7 cellular contexts compared by ENCODE assay signal in the genomic region with DNA sequence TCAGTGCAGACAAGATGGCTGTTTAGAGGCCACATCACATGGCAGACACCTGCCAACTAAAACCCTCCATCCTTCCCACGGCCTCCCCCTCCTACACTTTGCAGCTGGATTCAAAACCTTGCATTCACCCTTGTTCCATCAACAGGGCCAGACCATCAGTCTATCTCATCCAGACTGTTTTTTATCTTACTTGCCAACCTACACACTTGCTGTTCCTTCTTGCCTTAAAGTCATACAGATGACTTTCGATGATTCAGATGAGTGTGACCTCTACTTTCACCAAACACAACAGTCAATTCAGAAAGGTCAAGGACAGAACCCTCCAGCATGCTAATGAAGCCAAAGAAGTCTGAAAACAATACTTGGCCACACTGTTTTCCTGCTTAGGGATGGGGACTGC. TPM values are rescaled to one million over a fixed set of nuclear protein-coding genes. Genes with fewer than 3 reads are reported as not detected.
DNase-seq lines count a peak whose midpoint lies in the region; ATAC-seq, FAIRE-seq and TF ChIP-seq lines count a peak whose summit lies in the region.
"Not testable (repeated sequence)": the region's sequence is repeated elsewhere in the genome, so short reads cannot be mapped to it uniquely, and the experiment has no call there.
"Had no signal": no experiment of that assay in that cellular context is flagged by ENCODE, and none has a peak within 500 bp of the region (broad histone marks: within the 10 kb centered on the region; RNA-seq: fewer than 3 reads in every experiment).

No MANE protein-coding gene starts in this region.

- not testable (repeated sequence) for ATAC-seq in activated T-cell treated with anti-CD3 and anti-CD28 coated beads, Interleukin-2, amount 50 U/mL, for 72 hours (replicated peaks in 1 of 2); GM12878; stimulated activated memory B cell treated with anti-CD40 and anti-IgM and Interleukin-4, amounts not matched to agents 10 μg/mL and 1 μg/mL and 100 μg/mL, for 72 hours

- SMC1A ChIA-PET in GM12878 (lab: Charles Lee; ENCODE audit: uncharacterized antibody, unreplicated experiment): interaction anchor here (0.6 to 1.5 kb wide), 2 partner anchors 34 to 408 kb away, joined by 3 read pairs; no protein-coding TSS in a partner anchor

- FAIRE-seq in GM12878 (lab: Jason Lieb, UNC): not testable (repeated sequence)

- peaks cover 16% of the 10 kb centered on the region for H3K4me1 Mint-ChIP-seq in activated CD4-positive, alpha-beta T cell treated with anti-CD3 and anti-CD28 coated beads, Interleukin-2, amount 10 ng/mL, durations not matched to agents 24 days and 14 days
- peaks cover 17% of the 10 kb centered on the region for H3K4me1 Mint-ChIP-seq in activated T-cell treated with anti-CD3 and anti-CD28 coated beads, Interleukin-2, amount 50 U/mL, for 72 hours (ENCODE audit: low read depth)
- H3K4me1 Mint-ChIP-seq in stimulated activated memory B cell treated with anti-CD40 and anti-IgM and Interleukin-4, amounts not matched to agents 10 μg/mL and 1 μg/mL and 100 μg/mL, for 72 hours: peaks cover 14% of the 10 kb centered on the region

- not testable (repeated sequence) for TF ChIP-seq POLR2A in GM12878 (IDR thresholded peaks at IDR 0.05; ENCODE audit: low read depth, low read length)

- DNase-seq in RPMI7951 (ENCODE audit: low read depth): peak; percentile 41
- DNase-seq in activated CD4-positive, alpha-beta T cell treated with anti-CD3 and anti-CD28 coated beads, Interleukin-2, amount 10 ng/mL, durations not matched to agents 24 days and 14 days; GM12878 (ENCODE audit: low read depth, low spot score): not testable (repeated sequence)
- DNase-seq in activated T-cell treated with anti-CD3 and anti-CD28 coated beads, Interleukin-2, amount 50 U/mL, for 72 hours: peak; percentile 4 to 7
- DNase-seq in stimulated activated CD4-positive, alpha-beta T cell treated with anti-CD3 and anti-CD28 coated beads, Interleukin-15, amount 100 ng/mL, for 24 hours: peak; percentile 16

- not testable (repeated sequence) for H3K4me3 ChIP-seq in GM12878

- not testable (repeated sequence) for H3K9me3 ChIP-seq in GM12878 (replicated peaks; ENCODE audit: control insufficient read depth, insufficient read depth, low read length)

- H3K27ac ChIP-seq in GM12878 (ENCODE audit: control insufficient read depth, insufficient read depth): not testable (repeated sequence)

- WGBS in GM12878 (ENCODE audit: insufficient coverage, insufficient replicate concordance, low lambda C conversion rate, missing lambda C conversion rate): 70% methylated on average over 2 of the region's 2 CpGs

- H2AFZ ChIP-seq in GM12878 (ENCODE audit: control insufficient read depth, low read depth, low read length): not testable (repeated sequence)

- POLR2A ChIA-PET in GM12878 (lab: Charles Lee): not testable (repeated sequence)

- in situ Hi-C loops in GM12878 (cut with MboI): not testable (repeated sequence)

- CTCF ChIA-PET in GM12878 (lab: Yijun Ruan, JAX): not testable (repeated sequence)

- TF ChIP-seq RAD21 in GM12878 (IDR thresholded peaks at IDR 0.05; ENCODE audit: insufficient read depth, low read depth, low read length): not testable (repeated sequence)

- H3K27me3 ChIP-seq in GM12878 (replicated peaks in 1 of 2; ENCODE audit: control insufficient read depth in 2 of 2, insufficient read depth in 2 of 2, low read length in 1 of 2): not testable (repeated sequence)

- not testable (repeated sequence) for H3K4me1 ChIP-seq in GM12878 (ENCODE audit: control insufficient read depth, insufficient read depth, low read length)

- TF ChIP-seq CTCF in GM12878 (IDR thresholded peaks at IDR 0.05 in 2 of 3, conservative IDR thresholded peaks at IDR 0.05 in 1 of 3; ENCODE audit: control insufficient read depth in 2 of 3, extremely low read depth in 1 of 3, insufficient read depth in 1 of 3, low read depth in 3 of 3, low read length in 3 of 3): not testable (repeated sequence)

- not testable (repeated sequence) for H4K20me1 ChIP-seq in GM12878 (ENCODE audit: control insufficient read depth, insufficient read depth)

- H3K36me3 Mint-ChIP-seq in activated CD4-positive, alpha-beta T cell treated with anti-CD3 and anti-CD28 coated beads, Interleukin-2, amount 10 ng/mL, durations not matched to agents 24 days and 14 days (ENCODE audit: low read depth); activated T-cell treated with anti-CD3 and anti-CD28 coated beads, Interleukin-2, amount 50 U/mL, for 72 hours (ENCODE audit: insufficient read depth in 2 of 2): not testable (repeated sequence)
- H3K36me3 Mint-ChIP-seq in stimulated activated memory B cell treated with anti-CD40 and anti-IgM and Interleukin-4, amounts not matched to agents 10 μg/mL and 1 μg/mL and 100 μg/mL, for 72 hours: peaks cover 17% of the 10 kb centered on the region

- RAD21 ChIA-PET in GM12878 (lab: Charles Lee; ENCODE audit: unreplicated experiment): not testable (repeated sequence)

- not testable (repeated sequence) for H3K27me3 Mint-ChIP-seq in activated CD4-positive, alpha-beta T cell treated with anti-CD3 and anti-CD28 coated beads, Interleukin-2, amount 10 ng/mL, durations not matched to agents 24 days and 14 days
- H3K27me3 Mint-ChIP-seq in activated T-cell treated with anti-CD3 and anti-CD28 coated beads, Interleukin-2, amount 50 U/mL, for 72 hours (ENCODE audit: low read depth): peaks cover 14% of the 10 kb centered on the region
- peaks cover 10% of the 10 kb centered on the region for H3K27me3 Mint-ChIP-seq in stimulated activated memory B cell treated with anti-CD40 and anti-IgM and Interleukin-4, amounts not matched to agents 10 μg/mL and 1 μg/mL and 100 μg/mL, for 72 hours

- not testable (repeated sequence) for H3K9ac ChIP-seq in GM12878 (ENCODE audit: control insufficient read depth, insufficient read depth, low read length)

- H3K27ac Mint-ChIP-seq in activated CD4-positive, alpha-beta T cell treated with anti-CD3 and anti-CD28 coated beads, Interleukin-2, amount 10 ng/mL, durations not matched to agents 24 days and 14 days: peak overlapping the region; percentile 35
- not testable (repeated sequence) for H3K27ac Mint-ChIP-seq in activated T-cell treated with anti-CD3 and anti-CD28 coated beads, Interleukin-2, amount 50 U/mL, for 72 hours
- peak overlapping the region; percentile 60 for H3K27ac Mint-ChIP-seq in stimulated activated memory B cell treated with anti-CD40 and anti-IgM and Interleukin-4, amounts not matched to agents 10 μg/mL and 1 μg/mL and 100 μg/mL, for 72 hours

- H3K4me3 Mint-ChIP-seq in activated CD4-positive, alpha-beta T cell treated with anti-CD3 and anti-CD28 coated beads, Interleukin-2, amount 10 ng/mL, durations not matched to agents 24 days and 14 days; stimulated activated memory B cell treated with anti-CD40 and anti-IgM and Interleukin-4, amounts not matched to agents 10 μg/mL and 1 μg/mL and 100 μg/mL, for 72 hours: not testable (repeated sequence)
- peak overlapping the region in 1 of 2 donors; percentile 18 for H3K4me3 Mint-ChIP-seq in activated T-cell treated with anti-CD3 and anti-CD28 coated beads, Interleukin-2, amount 50 U/mL, for 72 hours

- not testable (repeated sequence) for H3K36me3 ChIP-seq in GM12878 (ENCODE audit: control insufficient read depth in 2 of 2, insufficient read depth in 2 of 2, low read length in 1 of 2)

- H3K4me2 ChIP-seq in GM12878 (ENCODE audit: control insufficient read depth, insufficient read depth): not testable (repeated sequence)

- BruUV-seq in GM12878 (replicated peaks; lab: Mats Ljungman, UMichigan): not testable (repeated sequence)

- intact Hi-C loops in activated CD4-positive, alpha-beta T cell treated with anti-CD3 and anti-CD28 coated beads, Interleukin-2, amount 10 ng/mL, durations not matched to agents 24 days and 14 days (cut with micrococcal nuclease); GM12878 (cut with micrococcal nuclease; ENCODE audit: unreplicated experiment): not testable (repeated sequence)

- not testable (repeated sequence) for TF ChIP-seq EP300 in GM12878 (IDR thresholded peaks at IDR 0.05; ENCODE audit: borderline replicate concordance in 1 of 2, control insufficient read depth in 1 of 2, low read depth in 2 of 2, low read length in 2 of 2)

- not testable (repeated sequence) for H3K9me3 Mint-ChIP-seq in activated CD4-positive, alpha-beta T cell treated with anti-CD3 and anti-CD28 coated beads, Interleukin-2, amount 10 ng/mL, durations not matched to agents 24 days and 14 days; activated T-cell treated with anti-CD3 and anti-CD28 coated beads, Interleukin-2, amount 50 U/mL, for 72 hours; stimulated activated memory B cell treated with anti-CD40 and anti-IgM and Interleukin-4, amounts not matched to agents 10 μg/mL and 1 μg/mL and 100 μg/mL, for 72 hours

- H3K79me2 ChIP-seq in GM12878 (ENCODE audit: control insufficient read depth, insufficient read depth, low read length): not testable (repeated sequence)

TF ChIP-seq in GM12878, 131 proteins besides CTCF, POLR2A, EP300 and RAD21:
- 0 out of 2 replicates have a peak, but pooled peaks have one; percentile 16 for TF ChIP-seq NR2F1 (conservative IDR thresholded peaks at IDR 0.05)

RNA-seq across cellular contexts. Expression of gene IGSF3, which starts 29.9 kb away (rescaled TPM):
- 39.8 and 41.8 TPM in 2 replicates for total RNA-seq in RPMI7951 (2014; rRNA removed; shearing (Covaris generic))
- 2.1 and 2.2 TPM in 2 replicates for total RNA-seq in activated CD4-positive, alpha-beta T cell treated with anti-CD3 and anti-CD28 coated beads, Interleukin-2, amount 10 ng/mL, durations not matched to agents 24 days and 14 days
- 1 to 10 TPM; 3.3 to 4.9 TPM for total RNA-seq in activated T-cell treated with anti-CD3 and anti-CD28 coated beads, Interleukin-2, amount 50 U/mL, for 72 hours
- 36.7 and 39.8 TPM in 2 replicates for total RNA-seq in GM12878 (2013; cell fraction: nucleolus; rRNA removed)
- 16.4 and 16.5 TPM in 2 replicates for total RNA-seq in GM12878 (2014; rRNA removed)
- total RNA-seq in GM12878 (2014; rRNA removed; fragmentation: Illumina TruSeq; extraction: Trizol): 10.4 and 10.9 TPM in 2 replicates
- total RNA-seq in GM12878 (2021): 18.0 and 20.4 TPM in 2 replicates
- polyA plus RNA-seq in GM12878 (2011; ENCODE audit: low read depth): 0.66 TPM
- polyA plus RNA-seq in GM12878 (2011; rRNA removed): 6.3 and 8.7 TPM in 2 replicates
- 9.6 and 10.6 TPM in 2 replicates for polyA plus RNA-seq in GM12878 (2011; cell fraction: cytosol; rRNA removed)
- 9.5 and 11.0 TPM in 2 replicates for polyA plus RNA-seq in GM12878 (2011; cell fraction: nucleus; rRNA removed)
- 0.92 and 1.3 TPM in 2 replicates for polyA plus RNA-seq in GM12878 (2012)
- 11.7 and 12.6 TPM in 2 replicates for polyA plus RNA-seq in GM12878 (2014; fragmentation: Illumina TruSeq; extraction: Trizol)
- 1 to 10 TPM; 1.4 to 2.3 TPM for polyA plus RNA-seq in GM12878 (2014; fragmentation: Nextera tagmentation; extraction: Ambion mirVana)
- 12.2 and 13.7 TPM in 2 replicates for polyA plus RNA-seq in GM12878 (2014; rRNA removed)
- 1 to 10 TPM; 3.4 to 5.0 TPM for polyA plus RNA-seq in GM12878 (2016; fragmentation: Nextera tagmentation; extraction: Ambion mirVana)
- 11.1 and 21.7 TPM in 2 replicates for polyA minus RNA-seq in GM12878 (2011; rRNA and poly(A)+ RNA removed)
- 4.8 and 6.0 TPM in 2 replicates for polyA minus RNA-seq in GM12878 (2011; cell fraction: cytosol; rRNA and poly(A)+ RNA removed)
- polyA minus RNA-seq in GM12878 (2011; cell fraction: nucleus; rRNA and poly(A)+ RNA removed): 6.0 and 7.7 TPM in 2 replicates
- total RNA-seq: CD8-positive, alpha-beta T cell had no signal
